In genomic region chr15:75640483-75641175, GRCh38 we compare ENCODE assay signal across 8 cellular contexts. TPM values are rescaled to one million over a fixed set of nuclear protein-coding genes. Genes with fewer than 3 reads are reported as not detected.
DNase-seq lines count a peak whose midpoint lies in the region; ATAC-seq and TF ChIP-seq lines count a peak whose summit lies in the region.

No MANE protein-coding gene starts in this region.

- H3K36me3 ChIP-seq in DND-41 (ENCODE audit: insufficient read depth, low read length): peaks cover 8% of the 10 kb centered on the region

- DNase-seq in DND-41: peak; percentile 74
- DNase-seq in RKO (ENCODE audit: low spot score): peak; percentile 83
- no peak for DNase-seq in left cardiac atrium
- DNase-seq in retinal pigment epithelial cell (ENCODE audit: low read depth): no peak
- DNase-seq in mesenteric fat pad (ENCODE audit: low spot score): no peak

- peaks cover 9% of the 10 kb centered on the region for H3K36me3 Mint-ChIP-seq in activated naive CD4-positive, alpha-beta T cell treated with anti-CD3 and anti-CD28 coated beads, Interleukin-2, amount 50 U/mL, for 24 hours

- peak overlapping the region; percentile 90 for H3K27ac ChIP-seq in DND-41 (ENCODE audit: low read length)

- H3K4me3 ChIP-seq in DND-41 (ENCODE audit: low read depth in 1 of 2, low read length in 2 of 2): peak overlapping the region; percentile 52 to 86; a peak in 3 of 4 replicates
- H3K4me3 ChIP-seq in retinal pigment epithelial cell (ENCODE audit: low read length): peak overlapping the region; percentile 86

- H3K4me1 Mint-ChIP-seq in activated naive CD4-positive, alpha-beta T cell treated with anti-CD3 and anti-CD28 coated beads, Interleukin-2, amount 50 U/mL, for 24 hours: peaks cover 26% of the 10 kb centered on the region

- H4K20me1 ChIP-seq in DND-41 (ENCODE audit: insufficient read depth, low read length): peaks cover 26% of the 10 kb centered on the region

- TF ChIP-seq EP300 in Ishikawa (IDR thresholded peaks at IDR 0.05; ENCODE audit: borderline replicate concordance): no peak

- H3K27ac Mint-ChIP-seq in activated naive CD4-positive, alpha-beta T cell treated with anti-CD3 and anti-CD28 coated beads, Interleukin-2, amount 50 U/mL, for 24 hours: peak overlapping the region; percentile 95

- no peaks in the 10 kb centered on the region for H3K27me3 Mint-ChIP-seq in activated naive CD4-positive, alpha-beta T cell treated with anti-CD3 and anti-CD28 coated beads, Interleukin-2, amount 50 U/mL, for 24 hours

- peak overlapping the region; percentile 97 for H3K4me3 Mint-ChIP-seq in activated naive CD4-positive, alpha-beta T cell treated with anti-CD3 and anti-CD28 coated beads, Interleukin-2, amount 50 U/mL, for 24 hours

- peaks cover 35% of the 10 kb centered on the region for H3K4me1 ChIP-seq in DND-41 (ENCODE audit: insufficient read depth, low read length)

- peak overlapping the region; percentile 73 for H3K9ac ChIP-seq in DND-41 (ENCODE audit: low read depth, low read length)

- peak overlapping the region; percentile 80 for H3K4me2 ChIP-seq in DND-41 (ENCODE audit: insufficient read depth, low read length)

- H3K9me3 ChIP-seq in DND-41 (ENCODE audit: insufficient read depth, low read length, severe bottlenecking): no peaks in the 10 kb centered on the region

- intact Hi-C loops in left cardiac atrium (cut with DNase I): no loop called here

- H2AFZ ChIP-seq in DND-41 (ENCODE audit: low read depth, low read length): peak overlapping the region; percentile 86

- H3K79me2 ChIP-seq in DND-41 (ENCODE audit: insufficient read depth, low read length): peaks cover 30% of the 10 kb centered on the region

- ATAC-seq in DND-41 (ENCODE audit: insufficient read depth, low read depth): peak; percentile 50
- ATAC-seq in GM21576 (IDR thresholded peaks at IDR 0.05; ENCODE audit: unreplicated experiment): peak; percentile 25
- peak; percentile 19 to 26 for ATAC-seq in left cardiac atrium

- peak; percentile 58 for TF ChIP-seq RAD21 in Ishikawa (IDR thresholded peaks at IDR 0.05; ENCODE audit: low read depth)

- H3K27me3 ChIP-seq in DND-41 (ENCODE audit: insufficient read depth, low read length, poor library complexity): no peaks in the 10 kb centered on the region

- H3K9me3 Mint-ChIP-seq in activated naive CD4-positive, alpha-beta T cell treated with anti-CD3 and anti-CD28 coated beads, Interleukin-2, amount 50 U/mL, for 24 hours: no peaks in the 10 kb centered on the region

- TF ChIP-seq CTCF in DND-41 (IDR thresholded peaks at IDR 0.05; ENCODE audit: borderline replicate concordance, extremely low read depth, low read length, poor library complexity, severe bottlenecking): peak; percentile 69
- TF ChIP-seq CTCF in retinal pigment epithelial cell (conservative IDR thresholded peaks at IDR 0.05; ENCODE audit: low read depth, low read length): peak; percentile 26

TF ChIP-seq in Ishikawa, 13 proteins besides CTCF, POLR2A, EP300 and RAD21:
- TF ChIP-seq TAF1 (IDR thresholded peaks at IDR 0.05; ENCODE audit: low read depth): no peak
- no peak for TF ChIP-seq TCF12 (IDR thresholded peaks at IDR 0.05; ENCODE audit: low read depth)
- TF ChIP-seq YY1 (IDR thresholded peaks at IDR 0.05; ENCODE audit: low read depth): no peak
- TF ChIP-seq CEBPB (IDR thresholded peaks at IDR 0.05): no peak
- TF ChIP-seq TEAD4 (IDR thresholded peaks at IDR 0.05): no peak
- no peak for TF ChIP-seq CREB1 (IDR thresholded peaks at IDR 0.05; ENCODE audit: low read depth)
- no peak for TF ChIP-seq EGR1 (IDR thresholded peaks at IDR 0.05)
- TF ChIP-seq, protein P1, sequence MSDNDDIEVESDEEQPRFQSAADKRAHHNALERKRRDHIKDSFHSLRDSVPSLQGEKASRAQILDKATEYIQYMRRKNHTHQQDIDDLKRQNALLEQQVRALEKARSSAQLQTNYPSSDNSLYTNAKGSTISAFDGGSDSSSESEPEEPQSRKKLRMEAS (IDR thresholded peaks at IDR 0.05): no peak
- no peak for TF ChIP-seq USF1 (IDR thresholded peaks at IDR 0.05)
- no peak for TF ChIP-seq FOXM1 (IDR thresholded peaks at IDR 0.05; ENCODE audit: borderline replicate concordance, low read depth)
TF ChIP-seq in Ishikawa: peak in this region for 0.

RNA-seq across cellular contexts. Expression of gene IMP3, which starts 0.6 kb away (rescaled TPM):
- total RNA-seq in left cardiac atrium (10 to 100 TPM; 44.1 to 49.9 TPM), mesenteric fat pad (67.5 TPM)

RNA-seq across cellular contexts. Expression of gene SNX33, which starts 7.1 kb away (rescaled TPM):
- total RNA-seq in left cardiac atrium (10 to 100 TPM; 14.3 to 17.0 TPM), mesenteric fat pad (25.1 TPM)

RNA-seq across cellular contexts. Expression of gene SNUPN, which starts 15.1 kb away (rescaled TPM):
- total RNA-seq in left cardiac atrium (10 to 100 TPM; 15.6 to 21.4 TPM), mesenteric fat pad (22.0 TPM)

Comparison
In these comparisons a context has a peak if more than half of its experiments do, and no peak if none do; other contexts are left out.
1. DNase-seq: peak in DND-41 (single experiment) and RKO (single experiment); none in left cardiac atrium (single experiment), retinal pigment epithelial cell (single experiment) and mesenteric fat pad (single experiment).
2. Peak in every context shown above with its lines, with median percentiles within 50 percentile points of each other: ATAC-seq.